ENCODE assay signal across 8 cellular contexts in the genomic region with DNA sequence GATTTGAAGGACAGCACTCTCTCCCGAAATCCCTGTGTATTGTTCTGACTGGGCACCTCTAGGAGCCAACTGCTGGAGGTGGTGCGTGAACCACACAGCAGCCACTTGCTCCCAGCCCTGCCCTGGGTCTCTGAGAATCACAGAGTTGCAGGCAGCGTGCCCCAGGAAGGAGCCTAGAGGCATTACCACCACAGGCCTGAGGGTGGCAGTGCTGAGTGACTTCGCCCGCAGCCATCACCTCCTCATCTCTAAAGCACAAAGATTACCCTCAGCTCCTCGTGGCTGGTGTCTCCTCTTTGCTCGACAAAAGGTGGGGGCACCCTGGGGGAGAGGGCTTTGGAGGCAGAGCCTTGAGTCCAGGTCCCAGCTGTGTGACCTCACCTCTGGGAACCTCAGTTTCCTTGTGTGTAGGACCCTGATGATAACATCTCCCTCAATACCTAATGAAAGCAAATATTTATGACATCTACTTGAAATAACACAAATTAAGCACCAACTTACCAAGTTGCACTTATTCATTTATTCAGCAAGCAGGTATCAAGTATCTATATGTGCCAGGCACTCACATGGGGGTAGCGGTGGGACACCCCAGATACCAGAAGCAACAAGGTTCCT.
DNase-seq lines count a peak whose midpoint lies in the region; ATAC-seq and TF ChIP-seq lines count a peak whose summit lies in the region.

No MANE protein-coding gene starts in this region.

- no peak for ATAC-seq in GM21619 (IDR thresholded peaks at IDR 0.05; ENCODE audit: unreplicated experiment)

- H3K36me3 ChIP-seq in colonic mucosa, result no peaks in the 10 kb centered on the region

- peak; percentile 76 for DNase-seq in GM10266 (ENCODE audit: extremely low spot score)
- peak; percentile 31 for DNase-seq in NCI-H1092 (lab: John Stamatoyannopoulos, UW)
- peak; percentile 81 for DNase-seq in activated CD4-positive, alpha-beta T cell treated with anti-CD3 and anti-CD28 coated beads for 48 hours
- peak; percentile 52 for DNase-seq in colonic mucosa
- DNase-seq in lung microvascular endothelial cell (ENCODE audit: low read depth in 2 of 2), result peak; percentile 33 to 37
- DNase-seq in stimulated activated CD8-positive, alpha-beta memory T cell treated with anti-CD3 and anti-CD28 coated beads, Interleukin-7, amount 100 ng/mL, for 1 hour (ENCODE audit: low read depth in 2 of 2), result peak; percentile 14 to 22
- no peak for DNase-seq in GF-D8 (lab: John Stamatoyannopoulos, UW)

- H3K4me3 ChIP-seq in colonic mucosa, result no peak overlapping the region

- TF ChIP-seq CTCF in GM10266 (IDR thresholded peaks at IDR 0.05; ENCODE audit: control insufficient read depth, insufficient read depth, low read depth, missing control alignments) (peak; percentile 77), colonic mucosa (IDR thresholded peaks at IDR 0.05) (peak; percentile 70)

- no peak overlapping the region for H3K27ac ChIP-seq in colonic mucosa

- H3K9ac ChIP-seq in colonic mucosa (ENCODE audit: low read depth in 2 of 2, low read length in 2 of 2), result no peak overlapping the region

- H3K4me1 ChIP-seq in colonic mucosa, result no peaks in the 10 kb centered on the region

- intact Hi-C loops in colonic mucosa (cut with DNase I), result loop anchor here (5.0 kb wide), 1 partner anchor 115 kb away; no protein-coding TSS in a partner anchor

- no peaks in the 10 kb centered on the region for H3K27me3 ChIP-seq in colonic mucosa

- no peaks in the 10 kb centered on the region for H3K9me3 ChIP-seq in colonic mucosa
